In the genomic region with DNA sequence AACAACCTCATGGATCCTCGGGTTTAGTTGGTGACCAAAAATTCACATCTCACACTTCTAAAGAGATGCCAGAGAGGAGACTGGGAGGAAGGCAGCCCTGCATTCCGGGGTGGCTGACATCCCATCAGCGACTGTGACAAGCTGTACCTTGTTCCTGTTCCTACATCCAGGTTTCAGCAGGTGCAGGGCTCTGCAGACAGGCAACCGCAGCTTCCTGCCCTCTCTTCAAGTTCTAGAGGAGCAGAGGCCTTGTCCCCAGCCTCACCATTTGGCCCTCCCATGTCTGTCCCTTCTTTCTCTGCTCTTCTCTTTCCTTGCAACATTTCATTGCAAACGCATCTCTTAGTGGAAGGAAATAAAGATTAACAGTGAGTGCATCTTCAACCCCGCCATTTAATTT, we compare ENCODE assay signal across 20 cellular contexts.
DNase-seq lines count a peak whose midpoint lies in the region; ATAC-seq and TF ChIP-seq lines count a peak whose summit lies in the region.
"Had no signal": no experiment of that assay in that cellular context is flagged by ENCODE, and none has a peak within 500 bp of the region (broad histone marks: within the 10 kb centered on the region; RNA-seq: fewer than 3 reads in every experiment).

No MANE protein-coding gene starts in this region.

- no peaks in the 10 kb centered on the region for H3K4me1 Mint-ChIP-seq in activated CD4-positive, alpha-beta T cell treated with anti-CD3 and anti-CD28 coated beads, Interleukin-2, amount 10 ng/mL, durations not matched to agents 24 days and 14 days
- H3K4me1 Mint-ChIP-seq in activated CD4-positive, alpha-beta T cell treated with anti-CD3 and anti-CD28 coated beads, Interleukin-2, amount 10 ng/mL, durations not matched to agents 7 days and 5 days: no peaks in the 10 kb centered on the region
- H3K4me1 Mint-ChIP-seq in activated naive CD8-positive, alpha-beta T cell treated with anti-CD3 and anti-CD28 coated beads, Interleukin-2, amount 50 U/mL, for 24 hours: no peaks in the 10 kb centered on the region
- peaks cover 25% of the 10 kb centered on the region for H3K4me1 Mint-ChIP-seq in neural progenitor cell
- H3K4me1 Mint-ChIP-seq: B cell; CD14-positive monocyte; CD8-positive, alpha-beta memory T cell had no signal

- CTCF ChIA-PET in activated CD4-positive, alpha-beta T cell treated with anti-CD3 and anti-CD28 coated beads, Interleukin-2, amount 10 ng/mL, durations not matched to agents 7 days and 5 days (lab: Charles Lee): no interaction called here
- CTCF ChIA-PET in OCI-LY7 (lab: Charles Lee; ENCODE audit: unreplicated experiment): no interaction called here

- H3K9me3 Mint-ChIP-seq in activated CD4-positive, alpha-beta T cell treated with anti-CD3 and anti-CD28 coated beads, Interleukin-2, amount 10 ng/mL, durations not matched to agents 24 days and 14 days: peaks cover 3% of the 10 kb centered on the region
- no peaks in the 10 kb centered on the region for H3K9me3 Mint-ChIP-seq in activated CD4-positive, alpha-beta T cell treated with anti-CD3 and anti-CD28 coated beads, Interleukin-2, amount 10 ng/mL, durations not matched to agents 7 days and 5 days
- no peaks in the 10 kb centered on the region for H3K9me3 Mint-ChIP-seq in activated naive CD8-positive, alpha-beta T cell treated with anti-CD3 and anti-CD28 coated beads, Interleukin-2, amount 50 U/mL, for 24 hours
- peaks cover 6% of the 10 kb centered on the region for H3K9me3 Mint-ChIP-seq in neural progenitor cell
- H3K9me3 Mint-ChIP-seq: CD4-positive, alpha-beta T cell had no signal

- no peak overlapping the region for H3K27ac Mint-ChIP-seq in activated CD4-positive, alpha-beta T cell treated with anti-CD3 and anti-CD28 coated beads, Interleukin-2, amount 10 ng/mL, durations not matched to agents 24 days and 14 days
- no peak overlapping the region for H3K27ac Mint-ChIP-seq in activated CD4-positive, alpha-beta T cell treated with anti-CD3 and anti-CD28 coated beads, Interleukin-2, amount 10 ng/mL, durations not matched to agents 7 days and 5 days
- no peak overlapping the region for H3K27ac Mint-ChIP-seq in activated naive CD8-positive, alpha-beta T cell treated with anti-CD3 and anti-CD28 coated beads, Interleukin-2, amount 50 U/mL, for 24 hours
- H3K27ac Mint-ChIP-seq in neural progenitor cell: no peak overlapping the region
- H3K27ac Mint-ChIP-seq: B cell; CD14-positive monocyte; CD4-positive, alpha-beta T cell; CD8-positive, alpha-beta memory T cell; H9 had no signal

- no peak overlapping the region for H3K27ac ChIP-seq in OCI-LY7 (ENCODE audit: low read depth, low read length, poor library complexity, severe bottlenecking)
- H3K27ac ChIP-seq in neural progenitor cell: no peak overlapping the region
- H3K27ac ChIP-seq: 22Rv1; BLaER1 treated with 17β-estradiol and CSF1 and Interleukin-3, amounts not matched to agents 10 nM and 100 nM; GM23248 had no signal

- H3K4me1 ChIP-seq in Loucy (ENCODE audit: insufficient read depth, low read length, poor library complexity, severe bottlenecking): peaks cover 28% of the 10 kb centered on the region
- H3K4me1 ChIP-seq in OCI-LY7 (ENCODE audit: insufficient read depth, low read length, poor library complexity, severe bottlenecking): no peaks in the 10 kb centered on the region
- no peaks in the 10 kb centered on the region for H3K4me1 ChIP-seq in neural progenitor cell

- DNase-seq in activated CD4-positive, alpha-beta T cell treated with anti-CD3 and anti-CD28 coated beads, Interleukin-2, amount 10 ng/mL, durations not matched to agents 24 days and 14 days: peak; percentile 25
- no peak for DNase-seq in activated CD4-positive, alpha-beta T cell treated with anti-CD3 and anti-CD28 coated beads, Interleukin-2, amount 10 ng/mL, durations not matched to agents 7 days and 5 days
- DNase-seq in OCI-LY7 (ENCODE audit: low spot score) (peak; percentile 1), neural progenitor cell (ENCODE audit: low spot score) (no peak), GM19238 (ENCODE audit: insufficient read length, low spot score) (no peak)
- no peak for DNase-seq in activated CD4-positive, CD25-positive, alpha-beta regulatory T cell treated with anti-CD3 and anti-CD28 coated beads, Interleukin-2, amount 50 U/mL, for 72 hours
- no peak for DNase-seq in activated naive CD8-positive, alpha-beta T cell treated with anti-CD3 and anti-CD28 coated beads, Interleukin-2, amount 50 U/mL, for 24 hours
- DNase-seq: CD4-positive, alpha-beta T cell; CD8-positive, alpha-beta memory T cell; DMS 273 treated with DMSO at 0.1 percent for 48 hours; DMS79; GF-D8; GM23248; H9 had no signal

- no TSS peak for BruUV-seq in OCI-LY7 (replicated peaks; lab: Mats Ljungman, UMichigan)

- H3K79me2 ChIP-seq in Loucy (ENCODE audit: insufficient read depth, low read length): no peaks in the 10 kb centered on the region
- no peaks in the 10 kb centered on the region for H3K79me2 ChIP-seq in OCI-LY7 (ENCODE audit: insufficient read depth, low read depth, low read length)
- H3K79me2 ChIP-seq in neural progenitor cell (ENCODE audit: low read depth): no peaks in the 10 kb centered on the region

- H3K4me3 ChIP-seq in Loucy (ENCODE audit: low read length, poor library complexity, severe bottlenecking): peak overlapping the region; percentile 56
- no peak overlapping the region for H3K4me3 ChIP-seq in OCI-LY7 (ENCODE audit: low read depth, low read length, poor library complexity, severe bottlenecking)
- no peak overlapping the region for H3K4me3 ChIP-seq in neural progenitor cell
- H3K4me3 ChIP-seq: BLaER1 treated with 17β-estradiol and CSF1 and Interleukin-3, amounts not matched to agents 10 nM and 100 nM; GM23248 had no signal

- H3K27me3 ChIP-seq in Loucy (ENCODE audit: insufficient read depth, low read length, poor library complexity, severe bottlenecking): peaks cover 13% of the 10 kb centered on the region
- no peaks in the 10 kb centered on the region for H3K27me3 ChIP-seq in neural progenitor cell
- H3K27me3 ChIP-seq: BLaER1 treated with 17β-estradiol and CSF1 and Interleukin-3, amounts not matched to agents 10 nM and 100 nM had no signal

- no peak for TF ChIP-seq CTCF in Loucy (conservative IDR thresholded peaks at IDR 0.05; ENCODE audit: low read length)
- TF ChIP-seq CTCF in OCI-LY7 (conservative IDR thresholded peaks at IDR 0.05; ENCODE audit: low read length): no peak
- no peak for TF ChIP-seq CTCF in neural progenitor cell (IDR thresholded peaks at IDR 0.05)

- no peaks in the 10 kb centered on the region for H3K36me3 Mint-ChIP-seq in activated CD4-positive, alpha-beta T cell treated with anti-CD3 and anti-CD28 coated beads, Interleukin-2, amount 10 ng/mL, durations not matched to agents 24 days and 14 days (ENCODE audit: low read depth)
- H3K36me3 Mint-ChIP-seq in activated CD4-positive, alpha-beta T cell treated with anti-CD3 and anti-CD28 coated beads, Interleukin-2, amount 10 ng/mL, durations not matched to agents 7 days and 5 days (ENCODE audit: low read depth): no peaks in the 10 kb centered on the region
- H3K36me3 Mint-ChIP-seq in activated naive CD8-positive, alpha-beta T cell treated with anti-CD3 and anti-CD28 coated beads, Interleukin-2, amount 50 U/mL, for 24 hours (ENCODE audit: low read depth): no peaks in the 10 kb centered on the region
- no peaks in the 10 kb centered on the region for H3K36me3 Mint-ChIP-seq in neural progenitor cell
- H3K36me3 Mint-ChIP-seq: CD14-positive monocyte; CD8-positive, alpha-beta memory T cell had no signal

- H3K9me3 ChIP-seq in Loucy (ENCODE audit: insufficient read depth, low read depth, low read length) (no peaks in the 10 kb centered on the region), OCI-LY7 (ENCODE audit: low read length) (no peaks in the 10 kb centered on the region), neural progenitor cell (ENCODE audit: low read depth) (no peaks in the 10 kb centered on the region)

- H3K9ac ChIP-seq in Loucy (ENCODE audit: low read depth, low read length, poor library complexity, severe bottlenecking): peak overlapping the region; percentile 58
- H3K9ac ChIP-seq in neural progenitor cell: no peak overlapping the region
- H3K9ac ChIP-seq: BLaER1 treated with 17β-estradiol and CSF1 and Interleukin-3, amounts not matched to agents 10 nM and 100 nM; GM23248 had no signal

- no peaks in the 10 kb centered on the region for H3F3A ChIP-seq in Loucy (ENCODE audit: low read depth)
- H3F3A ChIP-seq in neural progenitor cell (ENCODE audit: low read depth): no peaks in the 10 kb centered on the region

- no peaks in the 10 kb centered on the region for H3K36me3 ChIP-seq in Loucy (ENCODE audit: insufficient read depth, low read length)
- H3K36me3 ChIP-seq in OCI-LY7 (ENCODE audit: insufficient read depth, low read length): no peaks in the 10 kb centered on the region
- no peaks in the 10 kb centered on the region for H3K36me3 ChIP-seq in neural progenitor cell
- H3K36me3 ChIP-seq: BLaER1 treated with 17β-estradiol and CSF1 and Interleukin-3, amounts not matched to agents 10 nM and 100 nM had no signal

- no peak for ATAC-seq in activated naive CD8-positive, alpha-beta T cell treated with anti-CD3 and anti-CD28 coated beads, Interleukin-2, amount 50 U/mL, for 24 hours
- ATAC-seq: HCT116 had no signal

- no peak overlapping the region for H3K4me3 Mint-ChIP-seq in activated CD4-positive, alpha-beta T cell treated with anti-CD3 and anti-CD28 coated beads, Interleukin-2, amount 10 ng/mL, durations not matched to agents 24 days and 14 days
- no peak overlapping the region for H3K4me3 Mint-ChIP-seq in activated CD4-positive, alpha-beta T cell treated with anti-CD3 and anti-CD28 coated beads, Interleukin-2, amount 10 ng/mL, durations not matched to agents 7 days and 5 days
- no peak overlapping the region for H3K4me3 Mint-ChIP-seq in activated naive CD8-positive, alpha-beta T cell treated with anti-CD3 and anti-CD28 coated beads, Interleukin-2, amount 50 U/mL, for 24 hours
- no peak overlapping the region for H3K4me3 Mint-ChIP-seq in neural progenitor cell
- H3K4me3 Mint-ChIP-seq: B cell; CD14-positive monocyte; CD4-positive, alpha-beta T cell; H9 had no signal

- H2AFZ ChIP-seq in Loucy (ENCODE audit: low read length) (peak overlapping the region; percentile 45; the same call in 1 of the 2 replicates), OCI-LY7 (ENCODE audit: low read length) (no peak overlapping the region), neural progenitor cell (replicated peaks) (no peak overlapping the region)
- H2AFZ ChIP-seq: GM23248 had no signal

- no peaks in the 10 kb centered on the region for H4K20me1 ChIP-seq in Loucy (ENCODE audit: insufficient read depth, low read length, poor library complexity, severe bottlenecking)
- no peaks in the 10 kb centered on the region for H4K20me1 ChIP-seq in OCI-LY7 (ENCODE audit: insufficient read depth, low read length)
- no peaks in the 10 kb centered on the region for H4K20me1 ChIP-seq in neural progenitor cell (ENCODE audit: low read depth)
- H4K20me1 ChIP-seq: BLaER1 treated with 17β-estradiol and CSF1 and Interleukin-3, amounts not matched to agents 10 nM and 100 nM had no signal

- H3K4me2 ChIP-seq in Loucy (ENCODE audit: low read depth, low read length, poor library complexity, severe bottlenecking): peak overlapping the region; percentile 72
- no peak overlapping the region for H3K4me2 ChIP-seq in OCI-LY7 (ENCODE audit: low read length)
- no peak overlapping the region for H3K4me2 ChIP-seq in neural progenitor cell

- H3K9me2 ChIP-seq in Loucy (replicated peaks; ENCODE audit: low read depth, low read length) (no peaks in the 10 kb centered on the region), OCI-LY7 (ENCODE audit: insufficient read depth, low read length) (no peaks in the 10 kb centered on the region)

- POLR2A ChIA-PET in activated CD4-positive, alpha-beta T cell treated with anti-CD3 and anti-CD28 coated beads, Interleukin-2, amount 10 ng/mL, durations not matched to agents 7 days and 5 days (lab: Charles Lee): no interaction called here
- POLR2A ChIA-PET in OCI-LY7 (lab: Charles Lee): no interaction called here

- H3K27me3 Mint-ChIP-seq in activated CD4-positive, alpha-beta T cell treated with anti-CD3 and anti-CD28 coated beads, Interleukin-2, amount 10 ng/mL, durations not matched to agents 24 days and 14 days: no peaks in the 10 kb centered on the region
- no peaks in the 10 kb centered on the region for H3K27me3 Mint-ChIP-seq in activated CD4-positive, alpha-beta T cell treated with anti-CD3 and anti-CD28 coated beads, Interleukin-2, amount 10 ng/mL, durations not matched to agents 7 days and 5 days
- no peaks in the 10 kb centered on the region for H3K27me3 Mint-ChIP-seq in activated naive CD8-positive, alpha-beta T cell treated with anti-CD3 and anti-CD28 coated beads, Interleukin-2, amount 50 U/mL, for 24 hours
- peaks cover 4% of the 10 kb centered on the region for H3K27me3 Mint-ChIP-seq in neural progenitor cell (ENCODE audit: insufficient read depth, low read depth)
- H3K27me3 Mint-ChIP-seq: B cell; CD4-positive, alpha-beta T cell; CD8-positive, alpha-beta memory T cell had no signal

- intact Hi-C loops in activated CD4-positive, alpha-beta T cell treated with anti-CD3 and anti-CD28 coated beads, Interleukin-2, amount 10 ng/mL, durations not matched to agents 24 days and 14 days (cut with micrococcal nuclease): no loop called here
- intact Hi-C loops in OCI-LY7 (cut with micrococcal nuclease; ENCODE audit: unreplicated experiment): no loop called here

Comparison
In these comparisons a context has a peak if more than half of its experiments do, and no peak if none do; other contexts are left out.
1. DNase-seq: peak in activated CD4-positive, alpha-beta T cell treated with anti-CD3 and anti-CD28 coated beads, Interleukin-2, amount 10 ng/mL, durations not matched to agents 24 days and 14 days (single experiment) and OCI-LY7 (single experiment); none in activated CD4-positive, alpha-beta T cell treated with anti-CD3 and anti-CD28 coated beads, Interleukin-2, amount 10 ng/mL, durations not matched to agents 7 days and 5 days (single experiment), activated CD4-positive, CD25-positive, alpha-beta regulatory T cell treated with anti-CD3 and anti-CD28 coated beads, Interleukin-2, amount 50 U/mL, for 72 hours (single experiment), activated naive CD8-positive, alpha-beta T cell treated with anti-CD3 and anti-CD28 coated beads, Interleukin-2, amount 50 U/mL, for 24 hours (single experiment), neural progenitor cell (single experiment) and GM19238 (single experiment).